Comparison of ENCODE assay signal across 18 cellular contexts in genomic region chr7:111292026-111292430, GRCh38.
DNase-seq lines count a peak whose midpoint lies in the region; ATAC-seq and TF ChIP-seq lines count a peak whose summit lies in the region.
"Had no signal": no experiment of that assay in that cellular context is flagged by ENCODE, and none has a peak within 500 bp of the region (broad histone marks: within the 10 kb centered on the region; RNA-seq: fewer than 3 reads in every experiment).

No MANE protein-coding gene starts in this region.

- ATAC-seq in HG02571 (IDR thresholded peaks at IDR 0.05; ENCODE audit: unreplicated experiment), result no peak
- ATAC-seq: HepG2 had no signal

- H3K4me3 ChIP-seq in A673 (ENCODE audit: low read depth, low read length, poor library complexity, severe bottlenecking), result no peak overlapping the region
- H3K4me3 ChIP-seq: ascending aorta, psoas muscle, SJSA1 had no signal

- POLR2A ChIA-PET in A673 (lab: Charles Lee; ENCODE audit: low non-redundant PET), result no interaction called here

- TF ChIP-seq CTCF in A673 (conservative IDR thresholded peaks at IDR 0.05; ENCODE audit: low read depth, low read length), result no peak

- intact Hi-C loops in A673 (cut with micrococcal nuclease; ENCODE audit: unreplicated experiment), result no loop called here

- DNase-seq in A673 (ENCODE audit: low spot score) (peak; percentile 4), GM03348 (ENCODE audit: low spot score) (peak; percentile 27), OCI-M1 (lab: John Stamatoyannopoulos, UW) (peak; percentile 4), fibroblast of the conjunctiva (ENCODE audit: low read depth) (peak; percentile 20), GF-D8 (lab: John Stamatoyannopoulos, UW) (no peak)
- DNase-seq in NK-92 treated with Interleukin-12 subunit alpha and Interleukin-12 subunit beta, amount 100 ng/mL, for 24 hours (lab: John Stamatoyannopoulos, UW), result no peak
- no peak for DNase-seq in stimulated activated CD4-positive, alpha-beta T cell treated with anti-CD3 and anti-CD28 coated beads, Interleukin-2, amount 100 ng/mL, for 48 hours
- DNase-seq: activated CD4-positive, alpha-beta memory T cell treated with anti-CD3 and anti-CD28 coated beads for 36 hours; AML-193; DMS53; effector memory CD4-positive, alpha-beta T cell; psoas muscle; stimulated activated CD4-positive, alpha-beta T cell treated with anti-CD3 and anti-CD28 coated beads, Interleukin-1b, Interleukin-23, amount 100 ng/mL, for 48 hours; trophoblast cell had no signal

- no peaks in the 10 kb centered on the region for H3K9me3 ChIP-seq in A673 (ENCODE audit: low read depth, low read length, poor library complexity, severe bottlenecking)
- H3K9me3 ChIP-seq: ascending aorta, psoas muscle, SJSA1 had no signal

- no peak overlapping the region for H3K27ac ChIP-seq in A673 (ENCODE audit: low read depth, low read length, poor library complexity, severe bottlenecking)
- H3K27ac ChIP-seq: ascending aorta, psoas muscle, SJSA1 had no signal

- no TSS peak for BruUV-seq in A673 (replicated peaks; lab: Mats Ljungman, UMichigan)

- no peaks in the 10 kb centered on the region for H3K36me3 ChIP-seq in A673 (ENCODE audit: insufficient read depth, low read length, poor library complexity, severe bottlenecking)
- H3K36me3 ChIP-seq: ascending aorta, SJSA1 had no signal

- no peaks in the 10 kb centered on the region for H3K4me1 ChIP-seq in A673 (ENCODE audit: insufficient read depth, low read length, poor library complexity, severe bottlenecking)
- H3K4me1 ChIP-seq: psoas muscle, SJSA1 had no signal

- CTCF ChIA-PET in A673 (lab: Charles Lee), result no interaction called here

- no peaks in the 10 kb centered on the region for H3K27me3 ChIP-seq in A673 (replicated peaks; ENCODE audit: insufficient read depth, low read depth, low read length, poor library complexity)
- H3K27me3 ChIP-seq: ascending aorta, SJSA1 had no signal

Comparison
In these comparisons a context has a peak if more than half of its experiments do, and no peak if none do; other contexts are left out.
1. DNase-seq: peak in A673 (single experiment), GM03348 (single experiment), OCI-M1 (single experiment) and fibroblast of the conjunctiva (single experiment); none in GF-D8 (single experiment), NK-92 treated with Interleukin-12 subunit alpha and Interleukin-12 subunit beta, amount 100 ng/mL, for 24 hours (single experiment) and stimulated activated CD4-positive, alpha-beta T cell treated with anti-CD3 and anti-CD28 coated beads, Interleukin-2, amount 100 ng/mL, for 48 hours (0 of 2).